ENCODE assay signal across 8 cellular contexts in genomic region chr1:99970713-99971255, GRCh38. TPM values are rescaled to one million over a fixed set of nuclear protein-coding genes. Genes with fewer than 3 reads are reported as not detected.
DNase-seq lines count a peak whose midpoint lies in the region; ATAC-seq lines count a peak whose summit lies in the region.

No MANE protein-coding gene starts in this region.

- H3K9me3 ChIP-seq in iPS-15b (ENCODE audit: control insufficient read depth, insufficient read depth, low read length) (no peaks in the 10 kb centered on the region), stomach smooth muscle (ENCODE audit: control insufficient read depth in 2 of 2, low read length in 2 of 2) (no peaks in the 10 kb centered on the region)

- H3K4me1 ChIP-seq in iPS-15b (ENCODE audit: control insufficient read depth, insufficient read depth, low read length) = peaks cover 6% of the 10 kb centered on the region
- peaks cover 5% of the 10 kb centered on the region for H3K4me1 ChIP-seq in stomach smooth muscle (ENCODE audit: control insufficient read depth, insufficient read depth, low read length)

- peaks cover 8% of the 10 kb centered on the region for H3K36me3 Mint-ChIP-seq in T-helper 1 cell treated with Interleukin-12 subunit alpha and Interleukin-12 subunit beta and Interleukin-4 antibody, amounts not matched to agents 30 μg/mL and 1 μg/mL, for 36 hours (ENCODE audit: low read depth)
- peaks cover 16% of the 10 kb centered on the region for H3K36me3 Mint-ChIP-seq in activated CD8-positive, alpha-beta T cell treated with anti-CD3 and anti-CD28 coated beads, Interleukin-2, amount 10 ng/mL, durations not matched to agents 7 days and 5 days (ENCODE audit: low read depth)

- CTCF ChIA-PET in activated CD8-positive, alpha-beta T cell treated with anti-CD3 and anti-CD28 coated beads, Interleukin-2, amount 10 ng/mL, durations not matched to agents 7 days and 5 days (lab: Charles Lee) = interaction anchor here (0.5 to 1.4 kb wide), 4 partner anchors 17 to 69 kb away, joined by 3 to 4 read pairs (median 3); a partner anchor contains a TSS

- H3K27me3 ChIP-seq in iPS-15b (ENCODE audit: control insufficient read depth, insufficient read depth, low read length) (no peaks in the 10 kb centered on the region), stomach smooth muscle (ENCODE audit: control insufficient read depth in 1 of 2, insufficient read depth in 2 of 2, low read length in 2 of 2) (no peaks in the 10 kb centered on the region)

- no peaks in the 10 kb centered on the region for H3K36me3 ChIP-seq in iPS-15b (ENCODE audit: control insufficient read depth, insufficient read depth, low read length)
- H3K36me3 ChIP-seq in stomach smooth muscle (ENCODE audit: control insufficient read depth in 2 of 2, insufficient read depth in 2 of 2, low read length in 2 of 2) = peaks cover 0 to 4% of the 10 kb centered on the region in 2 donors

- H3K27me3 Mint-ChIP-seq in T-helper 1 cell treated with Interleukin-12 subunit alpha and Interleukin-12 subunit beta and Interleukin-4 antibody, amounts not matched to agents 30 μg/mL and 1 μg/mL, for 36 hours (ENCODE audit: low read depth) = no peaks in the 10 kb centered on the region
- no peaks in the 10 kb centered on the region for H3K27me3 Mint-ChIP-seq in activated CD8-positive, alpha-beta T cell treated with anti-CD3 and anti-CD28 coated beads, Interleukin-2, amount 10 ng/mL, durations not matched to agents 7 days and 5 days (ENCODE audit: low read depth)

- DNase-seq in T-helper 1 cell (no peak), NCI-H1694 (lab: John Stamatoyannopoulos, UW) (no peak)
- DNase-seq in activated CD8-positive, alpha-beta T cell treated with anti-CD3 and anti-CD28 coated beads, Interleukin-2, amount 10 ng/mL, durations not matched to agents 7 days and 5 days = no peak

- peak overlapping the region; percentile 95 for H3K4me3 ChIP-seq in iPS-15b (ENCODE audit: low read depth, low read length)
- peak overlapping the region; percentile 80 to 95 for H3K4me3 ChIP-seq in stomach smooth muscle (ENCODE audit: low read length in 2 of 2)

- H3K27ac ChIP-seq in stomach smooth muscle (ENCODE audit: low read length) = peak overlapping the region; percentile 18

- H3K4me1 Mint-ChIP-seq in T-helper 1 cell treated with Interleukin-12 subunit alpha and Interleukin-12 subunit beta and Interleukin-4 antibody, amounts not matched to agents 30 μg/mL and 1 μg/mL, for 36 hours (ENCODE audit: low read depth) = peaks cover 25% of the 10 kb centered on the region
- H3K4me1 Mint-ChIP-seq in activated CD8-positive, alpha-beta T cell treated with anti-CD3 and anti-CD28 coated beads, Interleukin-2, amount 10 ng/mL, durations not matched to agents 7 days and 5 days (ENCODE audit: low read depth) = peaks cover 27% of the 10 kb centered on the region

- H3K4me3 Mint-ChIP-seq in T-helper 1 cell treated with Interleukin-12 subunit alpha and Interleukin-12 subunit beta and Interleukin-4 antibody, amounts not matched to agents 30 μg/mL and 1 μg/mL, for 36 hours = peak overlapping the region; percentile 99
- peak overlapping the region; percentile 97 for H3K4me3 Mint-ChIP-seq in activated CD8-positive, alpha-beta T cell treated with anti-CD3 and anti-CD28 coated beads, Interleukin-2, amount 10 ng/mL, durations not matched to agents 7 days and 5 days

- peak overlapping the region; percentile 93 for H3K27ac Mint-ChIP-seq in T-helper 1 cell treated with Interleukin-12 subunit alpha and Interleukin-12 subunit beta and Interleukin-4 antibody, amounts not matched to agents 30 μg/mL and 1 μg/mL, for 36 hours
- H3K27ac Mint-ChIP-seq in activated CD8-positive, alpha-beta T cell treated with anti-CD3 and anti-CD28 coated beads, Interleukin-2, amount 10 ng/mL, durations not matched to agents 7 days and 5 days = peak overlapping the region; percentile 97

- no peak for ATAC-seq in activated CD8-positive, alpha-beta T cell treated with anti-CD3 and anti-CD28 coated beads, Interleukin-2, amount 10 ng/mL, durations not matched to agents 7 days and 5 days
- no peak for ATAC-seq in HG03095 (IDR thresholded peaks at IDR 0.05; ENCODE audit: unreplicated experiment)
- ATAC-seq in GM18907 (IDR thresholded peaks at IDR 0.05; ENCODE audit: unreplicated experiment) = no peak

- H3K9ac ChIP-seq in iPS-15b (ENCODE audit: low read depth, low read length) = no peak overlapping the region
- H3K9ac ChIP-seq in stomach smooth muscle (ENCODE audit: low read length in 2 of 2) = peak overlapping the region; percentile 78 to 84

- H3K9me3 Mint-ChIP-seq in T-helper 1 cell treated with Interleukin-12 subunit alpha and Interleukin-12 subunit beta and Interleukin-4 antibody, amounts not matched to agents 30 μg/mL and 1 μg/mL, for 36 hours = no peaks in the 10 kb centered on the region
- peaks cover 5% of the 10 kb centered on the region for H3K9me3 Mint-ChIP-seq in activated CD8-positive, alpha-beta T cell treated with anti-CD3 and anti-CD28 coated beads, Interleukin-2, amount 10 ng/mL, durations not matched to agents 7 days and 5 days (ENCODE audit: insufficient read depth)

- POLR2A ChIA-PET in activated CD8-positive, alpha-beta T cell treated with anti-CD3 and anti-CD28 coated beads, Interleukin-2, amount 10 ng/mL, durations not matched to agents 7 days and 5 days (lab: Charles Lee) = interaction anchor here (0.6 to 2.3 kb wide), 9 partner anchors 7 to 493 kb away, joined by 3 to 15 read pairs (median 4); partner anchors contain the start of gene AGL

RNA-seq across cellular contexts. Expression of gene SLC35A3, which starts 1.0 kb away (rescaled TPM):
- total RNA-seq in activated CD8-positive, alpha-beta T cell treated with anti-CD3 and anti-CD28 coated beads, Interleukin-2, amount 10 ng/mL, durations not matched to agents 7 days and 5 days = 10 to 100 TPM; 18.3 to 18.8 TPM
